Comparison of ENCODE assay signal across 26 cellular contexts in genomic region chr14:20546877-20547276, GRCh38. TPM values are rescaled to one million over a fixed set of nuclear protein-coding genes. Genes with fewer than 3 reads are reported as not detected.
A peak's percentile ranks its signal among the peaks of the same experiment; 100 is the strongest.
DNase-seq lines count a peak whose midpoint lies in the region; ATAC-seq, FAIRE-seq and TF ChIP-seq lines count a peak whose summit lies in the region.
"Had no signal": no experiment of that assay in that cellular context is flagged by ENCODE, and none has a peak within 500 bp of the region (broad histone marks: within the 10 kb centered on the region; RNA-seq: fewer than 3 reads in every experiment).

No MANE protein-coding gene starts in this region.

- H3K4me1 Mint-ChIP-seq in naive thymus-derived CD4-positive, alpha-beta T cell, result peaks cover 0 to 1% (median 0%) of the 10 kb centered on the region in 7 donors

- POLR2A ChIA-PET in HepG2 (lab: Yijun Ruan, JAX), result no interaction called here
- POLR2A ChIA-PET in naive thymus-derived CD4-positive, alpha-beta T cell (lab: Charles Lee), result no interaction called here
- POLR2A ChIA-PET in OCI-LY7 (lab: Charles Lee), result no interaction called here

- no peaks in the 10 kb centered on the region; a peak in 1 of 5 replicates for H3K27me3 ChIP-seq in HepG2 (ENCODE audit: control insufficient read depth in 1 of 2, insufficient read depth in 2 of 2, low read length in 2 of 2)
- H3K27me3 ChIP-seq in right lobe of liver, result no peaks in the 10 kb centered on the region
- no peaks in the 10 kb centered on the region for H3K27me3 ChIP-seq in naive thymus-derived CD4-positive, alpha-beta T cell (ENCODE audit: control insufficient read depth in 2 of 2, insufficient read depth in 2 of 2, low read length in 2 of 2)
- H3K27me3 ChIP-seq in MM.1S (replicated peaks; ENCODE audit: insufficient read depth, low read length), result no peaks in the 10 kb centered on the region
- H3K27me3 ChIP-seq: BLaER1 treated with 17β-estradiol and CSF1 and Interleukin-3, amounts not matched to agents 10 nM and 100 nM; SJSA1 had no signal

- H3K9me2 ChIP-seq in MM.1S (replicated peaks; ENCODE audit: insufficient read depth, low read length) (no peaks in the 10 kb centered on the region), OCI-LY7 (ENCODE audit: insufficient read depth, low read length) (no peaks in the 10 kb centered on the region)

- no peak overlapping the region for H3K4me3 Mint-ChIP-seq in naive thymus-derived CD4-positive, alpha-beta T cell
- H3K4me3 Mint-ChIP-seq: CD8-positive, alpha-beta T cell had no signal

- H3K27ac Mint-ChIP-seq in naive thymus-derived CD4-positive, alpha-beta T cell, result no peak overlapping the region
- H3K27ac Mint-ChIP-seq: CD8-positive, alpha-beta T cell had no signal

- H3K36me3 ChIP-seq in HepG2 (replicated peaks in 1 of 2; ENCODE audit: control insufficient read depth in 1 of 2, insufficient read depth in 2 of 2, low read length in 2 of 2) (no peaks in the 10 kb centered on the region), right lobe of liver (no peaks in the 10 kb centered on the region), MM.1S (replicated peaks; ENCODE audit: insufficient read depth, low read length) (no peaks in the 10 kb centered on the region), OCI-LY7 (ENCODE audit: insufficient read depth, low read length) (no peaks in the 10 kb centered on the region)
- H3K36me3 ChIP-seq in naive thymus-derived CD4-positive, alpha-beta T cell (ENCODE audit: control insufficient read depth in 2 of 3, insufficient read depth in 3 of 3, low read length in 3 of 3), result no peaks in the 10 kb centered on the region
- H3K36me3 ChIP-seq: BLaER1 treated with 17β-estradiol and CSF1 and Interleukin-3, amounts not matched to agents 10 nM and 100 nM; SJSA1 had no signal

- intact Hi-C loops in HepG2 (cut with micrococcal nuclease; ENCODE audit: unreplicated experiment), result no loop called here
- intact Hi-C loops in right lobe of liver (cut with DNase I), result no loop called here
- intact Hi-C loops in naive thymus-derived CD4-positive, alpha-beta T cell (cut with micrococcal nuclease), result no loop called here
- intact Hi-C loops in OCI-LY7 (cut with micrococcal nuclease; ENCODE audit: unreplicated experiment), result no loop called here

- CTCF ChIA-PET in HepG2 (lab: Yijun Ruan, JAX; ENCODE audit: low intra/inter-chr PET ratio, low total read pairs), result no interaction called here
- CTCF ChIA-PET in naive thymus-derived CD4-positive, alpha-beta T cell (lab: Charles Lee), result no interaction called here
- CTCF ChIA-PET in OCI-LY7 (lab: Charles Lee; ENCODE audit: unreplicated experiment), result no interaction called here

- no peaks in the 10 kb centered on the region for H4K20me1 ChIP-seq in HepG2 (ENCODE audit: insufficient read depth, low read length)
- no peaks in the 10 kb centered on the region for H4K20me1 ChIP-seq in MM.1S (ENCODE audit: insufficient read depth, low read length)
- H4K20me1 ChIP-seq in OCI-LY7 (ENCODE audit: insufficient read depth, low read length), result no peaks in the 10 kb centered on the region
- H4K20me1 ChIP-seq: BLaER1 treated with 17β-estradiol and CSF1 and Interleukin-3, amounts not matched to agents 10 nM and 100 nM had no signal

- no peak overlapping the region for H3K4me3 ChIP-seq in HepG2 (replicated peaks in 1 of 3; ENCODE audit: insufficient read depth in 1 of 3, low read depth in 2 of 3, low read length in 3 of 3)
- no peak overlapping the region for H3K4me3 ChIP-seq in right lobe of liver
- no peak overlapping the region for H3K4me3 ChIP-seq in naive thymus-derived CD4-positive, alpha-beta T cell (ENCODE audit: low read length)
- no peak overlapping the region for H3K4me3 ChIP-seq in MM.1S (ENCODE audit: low read length)
- H3K4me3 ChIP-seq in OCI-LY7 (ENCODE audit: low read depth, low read length, poor library complexity, severe bottlenecking), result no peak overlapping the region
- H3K4me3 ChIP-seq: BLaER1 treated with 17β-estradiol and CSF1 and Interleukin-3, amounts not matched to agents 10 nM and 100 nM; GM23248; SJSA1 had no signal

- WGBS in HepG2 (ENCODE audit: low lambda C conversion rate), result 5% methylated on average over 3 of the region's 3 CpGs
- 34% methylated on average over 2 of the region's 3 CpGs for WGBS in right lobe of liver (ENCODE audit: insufficient coverage, low coverage, low lambda C conversion rate, missing lambda C conversion rate)

- H3K4me1 ChIP-seq in HepG2 (ENCODE audit: insufficient read depth, low read length) (no peaks in the 10 kb centered on the region), right lobe of liver (no peaks in the 10 kb centered on the region), MM.1S (ENCODE audit: low read length) (no peaks in the 10 kb centered on the region), OCI-LY7 (ENCODE audit: insufficient read depth, low read length, poor library complexity, severe bottlenecking) (no peaks in the 10 kb centered on the region)
- no peaks in the 10 kb centered on the region for H3K4me1 ChIP-seq in naive thymus-derived CD4-positive, alpha-beta T cell (ENCODE audit: control insufficient read depth in 2 of 2, insufficient read depth in 2 of 2, low read length in 2 of 2)
- H3K4me1 ChIP-seq: BLaER1 treated with 17β-estradiol and CSF1 and Interleukin-3, amounts not matched to agents 10 nM and 100 nM; SJSA1 had no signal

- no peak for TF ChIP-seq POLR2A in HepG2 (IDR thresholded peaks at IDR 0.05; ENCODE audit: insufficient read depth in 1 of 2, low read depth in 2 of 2, low read length in 2 of 2)
- TF ChIP-seq POLR2A in right lobe of liver (IDR thresholded peaks at IDR 0.05), result no peak

- H2AFZ ChIP-seq in HepG2 (ENCODE audit: low read length), result no peak overlapping the region
- no peak overlapping the region for H2AFZ ChIP-seq in MM.1S (ENCODE audit: low read length)
- no peak overlapping the region for H2AFZ ChIP-seq in OCI-LY7 (ENCODE audit: low read length)
- H2AFZ ChIP-seq: GM23248 had no signal

- H3K27me3 Mint-ChIP-seq in naive thymus-derived CD4-positive, alpha-beta T cell, result peaks cover 0 to 35% (median 12%) of the 10 kb centered on the region in 5 donors

- no peak overlapping the region for H3K27ac ChIP-seq in HepG2 (ENCODE audit: extremely low read length, insufficient read depth, low read length)
- H3K27ac ChIP-seq in right lobe of liver, result no peak overlapping the region
- H3K27ac ChIP-seq in naive thymus-derived CD4-positive, alpha-beta T cell (ENCODE audit: low read depth, low read length), result no peak overlapping the region
- no peak overlapping the region for H3K27ac ChIP-seq in MM.1S (ENCODE audit: low read length)
- H3K27ac ChIP-seq in OCI-LY7 (ENCODE audit: low read depth, low read length, poor library complexity, severe bottlenecking), result no peak overlapping the region
- H3K27ac ChIP-seq: BLaER1 treated with 17β-estradiol and CSF1 and Interleukin-3, amounts not matched to agents 10 nM and 100 nM; GM23248; HL-60; SJSA1 had no signal

- DNase-seq in HepG2 (ENCODE audit: low spot score) (peak; percentile 3), right lobe of liver (no peak), islet precursor cell (peak; percentile 55), MM.1S (no peak), OCI-LY7 (ENCODE audit: low spot score) (no peak)
- DNase-seq in naive thymus-derived CD4-positive, alpha-beta T cell, result no peak
- DNase-seq: 8988T; Calu3; CD8-positive, alpha-beta T cell; DMS153; GM23248; HCEC 1CT; KG1; MV-4-11; NCI-H1105 treated with DMSO at 0.1 percent for 48 hours; NCI-H2081; NCI-H2171; NCI-H345; NCI-H524 treated with DMSO at 0.1 percent for 48 hours had no signal

- H3F3A ChIP-seq in MM.1S (ENCODE audit: insufficient read depth, low read length), result no peaks in the 10 kb centered on the region

- H3K79me2 ChIP-seq in HepG2 (ENCODE audit: insufficient read depth, low read length), result no peaks in the 10 kb centered on the region
- no peaks in the 10 kb centered on the region for H3K79me2 ChIP-seq in MM.1S (ENCODE audit: low read length)
- no peaks in the 10 kb centered on the region for H3K79me2 ChIP-seq in OCI-LY7 (ENCODE audit: insufficient read depth, low read depth, low read length)

- TF ChIP-seq EP300 in HepG2 (IDR thresholded peaks at IDR 0.05; ENCODE audit: low read depth in 2 of 2, low read length in 2 of 2) (no peak), HepG2 (CRISPR knock-in tag; IDR thresholded peaks at IDR 0.05; ENCODE audit: borderline replicate concordance) (no peak)

- in situ Hi-C loops in HepG2 (cut with HindIII; ENCODE audit: extremely low pct_ligation_motif_present, low pct_unique_long_range_greater_than_20kb), result no loop called here

- TF ChIP-seq RAD21 in HepG2 (CRISPR knock-in tag; IDR thresholded peaks at IDR 0.05), result no peak

- TF ChIP-seq CTCF in HepG2 (CRISPR knock-in tag; IDR thresholded peaks at IDR 0.05) (no peak), right lobe of liver (IDR thresholded peaks at IDR 0.05) (no peak), MM.1S (IDR thresholded peaks at IDR 0.05; ENCODE audit: low read length) (no peak), OCI-LY7 (conservative IDR thresholded peaks at IDR 0.05; ENCODE audit: low read length) (no peak)

- no peaks in the 10 kb centered on the region for H3K9me3 ChIP-seq in HepG2 (ENCODE audit: low read length)
- H3K9me3 ChIP-seq in right lobe of liver, result no peaks in the 10 kb centered on the region
- no peaks in the 10 kb centered on the region for H3K9me3 ChIP-seq in naive thymus-derived CD4-positive, alpha-beta T cell (ENCODE audit: control insufficient read depth in 2 of 3, low read length in 3 of 3)
- no peaks in the 10 kb centered on the region for H3K9me3 ChIP-seq in MM.1S (replicated peaks; ENCODE audit: insufficient read depth, low read length)
- H3K9me3 ChIP-seq in OCI-LY7 (ENCODE audit: low read length), result no peaks in the 10 kb centered on the region
- H3K9me3 ChIP-seq: BLaER1 treated with 17β-estradiol and CSF1 and Interleukin-3, amounts not matched to agents 10 nM and 100 nM; SJSA1 had no signal

- H3K9ac ChIP-seq in HepG2 (ENCODE audit: insufficient read depth, low read depth, low read length) (no peak overlapping the region), MM.1S (ENCODE audit: low read length) (no peak overlapping the region)
- H3K9ac ChIP-seq: BLaER1 treated with 17β-estradiol and CSF1 and Interleukin-3, amounts not matched to agents 10 nM and 100 nM; GM23248 had no signal

- H3K4me2 ChIP-seq in HepG2 (ENCODE audit: low read depth, low read length), result no peak overlapping the region
- H3K4me2 ChIP-seq in MM.1S (ENCODE audit: low read depth, low read length), result no peak overlapping the region
- H3K4me2 ChIP-seq in OCI-LY7 (ENCODE audit: low read length), result no peak overlapping the region
- H3K4me2 ChIP-seq: BLaER1 treated with 17β-estradiol and CSF1 and Interleukin-3, amounts not matched to agents 10 nM and 100 nM had no signal

- H3K36me3 Mint-ChIP-seq in naive thymus-derived CD4-positive, alpha-beta T cell, result peaks cover 0 to 3% (median 0%) of the 10 kb centered on the region in 5 donors
- H3K36me3 Mint-ChIP-seq: CD8-positive, alpha-beta T cell had no signal

- BruUV-seq in HepG2 (replicated peaks; lab: Mats Ljungman, UMichigan) (no TSS peak), OCI-LY7 (replicated peaks; lab: Mats Ljungman, UMichigan) (no TSS peak)

- no peak for FAIRE-seq in HepG2 (lab: Jason Lieb, UNC)
- FAIRE-seq: GM12891 had no signal

- peak; percentile 31; the same call in 2 of the 3 replicates for ATAC-seq in HepG2
- ATAC-seq in right lobe of liver, result no peak
- ATAC-seq in naive thymus-derived CD4-positive, alpha-beta T cell, result no peak
- ATAC-seq: CD8-positive, alpha-beta T cell; Right ventricle myocardium inferior had no signal

- peaks cover 0 to 2% (median 0%) of the 10 kb centered on the region in 11 donors for H3K9me3 Mint-ChIP-seq in naive thymus-derived CD4-positive, alpha-beta T cell
- H3K9me3 Mint-ChIP-seq: CD8-positive, alpha-beta T cell had no signal

RNA-seq across cellular contexts. Expression of gene RNASE9, which starts 14.0 kb away (rescaled TPM):
- total RNA-seq in HepG2 (2016; rRNA removed; fragmentation: Illumina TruSeq; extraction: Trizol) (not detected in 2 replicates), right lobe of liver (not detected), OCI-LY7 (2022) (not detected in 2 replicates)
- not detected in 2 replicates for total RNA-seq in HepG2 (2016; cell fraction: cytosol; rRNA removed; fragmentation: Illumina TruSeq; extraction: Trizol; ENCODE audit: low read depth)
- not detected in 2 replicates for total RNA-seq in HepG2 (2016; cell fraction: insoluble cytoplasmic fraction; rRNA removed; fragmentation: Illumina TruSeq; extraction: Trizol)
- not detected in 2 replicates for total RNA-seq in HepG2 (2016; cell fraction: membrane; rRNA removed; fragmentation: Illumina TruSeq; extraction: Trizol)
- total RNA-seq in HepG2 (2016; cell fraction: nucleus; rRNA removed; fragmentation: Illumina TruSeq; extraction: Trizol), result not detected in 2 replicates
- polyA plus RNA-seq in HepG2 (2011; rRNA removed), result not detected in 2 replicates
- polyA plus RNA-seq in HepG2 (2011; cell fraction: cytosol; rRNA removed), result not detected in 2 replicates
- not detected in 2 replicates for polyA plus RNA-seq in HepG2 (2011; cell fraction: nucleus; rRNA removed)
- polyA plus RNA-seq in HepG2 (2012), result not detected in 2 replicates
- polyA plus RNA-seq in HepG2 (2016; cell fraction: cytosol; fragmentation: Illumina TruSeq; extraction: Trizol; ENCODE audit: low read depth), result not detected in 2 replicates
- not detected in 2 replicates for polyA plus RNA-seq in HepG2 (2016; cell fraction: insoluble cytoplasmic fraction; fragmentation: Illumina TruSeq; extraction: Trizol; ENCODE audit: low read depth)
- polyA plus RNA-seq in HepG2 (2016; cell fraction: membrane; fragmentation: Illumina TruSeq; extraction: Trizol; ENCODE audit: low read depth), result not detected in 2 replicates
- not detected in 2 replicates for polyA plus RNA-seq in HepG2 (2016; cell fraction: nucleus; fragmentation: Illumina TruSeq; extraction: Trizol; ENCODE audit: insufficient read depth, low read depth)
- not detected in 2 replicates for polyA minus RNA-seq in HepG2 (2011; rRNA and poly(A)+ RNA removed; ENCODE audit: low replicate concordance)
- not detected in 2 replicates for polyA minus RNA-seq in HepG2 (2011; cell fraction: cytosol; rRNA and poly(A)+ RNA removed)
- not detected in 2 replicates for polyA minus RNA-seq in HepG2 (2011; cell fraction: nucleus; rRNA and poly(A)+ RNA removed)
- total RNA-seq in naive thymus-derived CD4-positive, alpha-beta T cell, result not detected
- polyA plus RNA-seq in naive thymus-derived CD4-positive, alpha-beta T cell, result not detected
- not detected in 2 replicates for total RNA-seq in OCI-LY7 (2014; rRNA removed; shearing (Covaris generic))
- total RNA-seq: Calu3; CD8-positive, alpha-beta T cell; G401; GM23248; HT-29; Right ventricle myocardium inferior; SJSA1 had no signal
- polyA plus RNA-seq: GM23248 had no signal

RNA-seq across cellular contexts. Expression of gene RNASE11, which starts 40.9 kb away (rescaled TPM):
- total RNA-seq in HepG2 (2016; rRNA removed; fragmentation: Illumina TruSeq; extraction: Trizol) (not detected in 2 replicates), right lobe of liver (not detected), OCI-LY7 (2022) (not detected in 2 replicates)
- not detected in 2 replicates for total RNA-seq in HepG2 (2016; cell fraction: cytosol; rRNA removed; fragmentation: Illumina TruSeq; extraction: Trizol; ENCODE audit: low read depth)
- not detected in 2 replicates for total RNA-seq in HepG2 (2016; cell fraction: insoluble cytoplasmic fraction; rRNA removed; fragmentation: Illumina TruSeq; extraction: Trizol)
- total RNA-seq in HepG2 (2016; cell fraction: membrane; rRNA removed; fragmentation: Illumina TruSeq; extraction: Trizol), result not detected in 2 replicates
- total RNA-seq in HepG2 (2016; cell fraction: nucleus; rRNA removed; fragmentation: Illumina TruSeq; extraction: Trizol), result not detected in 2 replicates
- polyA plus RNA-seq in HepG2 (2011; rRNA removed), result not detected in 2 replicates
- not detected in 2 replicates for polyA plus RNA-seq in HepG2 (2011; cell fraction: cytosol; rRNA removed)
- polyA plus RNA-seq in HepG2 (2011; cell fraction: nucleus; rRNA removed), result not detected in 2 replicates
- not detected in 2 replicates for polyA plus RNA-seq in HepG2 (2012)
- polyA plus RNA-seq in HepG2 (2016; cell fraction: cytosol; fragmentation: Illumina TruSeq; extraction: Trizol; ENCODE audit: low read depth), result not detected in 2 replicates
- not detected in 2 replicates for polyA plus RNA-seq in HepG2 (2016; cell fraction: insoluble cytoplasmic fraction; fragmentation: Illumina TruSeq; extraction: Trizol; ENCODE audit: low read depth)
- not detected in 2 replicates for polyA plus RNA-seq in HepG2 (2016; cell fraction: membrane; fragmentation: Illumina TruSeq; extraction: Trizol; ENCODE audit: low read depth)
- polyA plus RNA-seq in HepG2 (2016; cell fraction: nucleus; fragmentation: Illumina TruSeq; extraction: Trizol; ENCODE audit: insufficient read depth, low read depth), result not detected in 2 replicates
- not detected in 2 replicates for polyA minus RNA-seq in HepG2 (2011; rRNA and poly(A)+ RNA removed; ENCODE audit: low replicate concordance)
- not detected in 2 replicates for polyA minus RNA-seq in HepG2 (2011; cell fraction: cytosol; rRNA and poly(A)+ RNA removed)
- polyA minus RNA-seq in HepG2 (2011; cell fraction: nucleus; rRNA and poly(A)+ RNA removed), result not detected in 2 replicates
- total RNA-seq in naive thymus-derived CD4-positive, alpha-beta T cell, result not detected
- not detected for polyA plus RNA-seq in naive thymus-derived CD4-positive, alpha-beta T cell
- not detected in 2 replicates for total RNA-seq in OCI-LY7 (2014; rRNA removed; shearing (Covaris generic))
- total RNA-seq: Calu3; CD8-positive, alpha-beta T cell; G401; GM23248; HT-29; Right ventricle myocardium inferior; SJSA1 had no signal
- polyA plus RNA-seq: GM23248 had no signal

RNA-seq across cellular contexts. Expression of gene RNASE10, which starts 41.5 kb away (rescaled TPM):
- total RNA-seq in HepG2 (2016; rRNA removed; fragmentation: Illumina TruSeq; extraction: Trizol) (not detected in 2 replicates), right lobe of liver (under 1 TPM in 2 of 6 experiments, not detected in 4; 0.29 to 0.40 TPM), OCI-LY7 (2022) (1.5 and 1.7 TPM in 2 replicates)
- not detected in 2 replicates for total RNA-seq in HepG2 (2016; cell fraction: cytosol; rRNA removed; fragmentation: Illumina TruSeq; extraction: Trizol; ENCODE audit: low read depth)
- not detected in 2 replicates for total RNA-seq in HepG2 (2016; cell fraction: insoluble cytoplasmic fraction; rRNA removed; fragmentation: Illumina TruSeq; extraction: Trizol)
- total RNA-seq in HepG2 (2016; cell fraction: membrane; rRNA removed; fragmentation: Illumina TruSeq; extraction: Trizol), result not detected in 2 replicates
- total RNA-seq in HepG2 (2016; cell fraction: nucleus; rRNA removed; fragmentation: Illumina TruSeq; extraction: Trizol), result not detected in 2 replicates
- not detected in 2 replicates for polyA plus RNA-seq in HepG2 (2011; rRNA removed)
- polyA plus RNA-seq in HepG2 (2011; cell fraction: cytosol; rRNA removed), result not detected in 2 replicates
- not detected in 2 replicates for polyA plus RNA-seq in HepG2 (2011; cell fraction: nucleus; rRNA removed)
- not detected in 2 replicates for polyA plus RNA-seq in HepG2 (2012)
- polyA plus RNA-seq in HepG2 (2016; cell fraction: cytosol; fragmentation: Illumina TruSeq; extraction: Trizol; ENCODE audit: low read depth), result not detected in 2 replicates
- polyA plus RNA-seq in HepG2 (2016; cell fraction: insoluble cytoplasmic fraction; fragmentation: Illumina TruSeq; extraction: Trizol; ENCODE audit: low read depth), result not detected in 2 replicates
- polyA plus RNA-seq in HepG2 (2016; cell fraction: membrane; fragmentation: Illumina TruSeq; extraction: Trizol; ENCODE audit: low read depth), result not detected in 2 replicates
- not detected in 2 replicates for polyA plus RNA-seq in HepG2 (2016; cell fraction: nucleus; fragmentation: Illumina TruSeq; extraction: Trizol; ENCODE audit: insufficient read depth, low read depth)
- polyA minus RNA-seq in HepG2 (2011; rRNA and poly(A)+ RNA removed; ENCODE audit: low replicate concordance), result not detected in 2 replicates
- polyA minus RNA-seq in HepG2 (2011; cell fraction: cytosol; rRNA and poly(A)+ RNA removed), result not detected in 2 replicates
- not detected in 2 replicates for polyA minus RNA-seq in HepG2 (2011; cell fraction: nucleus; rRNA and poly(A)+ RNA removed)
- 1 to 10 TPM in 1 of 5 experiments, under 1 TPM in 4; 0.63 to 1.1 (median 0.70) TPM for total RNA-seq in naive thymus-derived CD4-positive, alpha-beta T cell
- polyA plus RNA-seq in naive thymus-derived CD4-positive, alpha-beta T cell, result not detected
- not detected in 2 replicates for total RNA-seq in OCI-LY7 (2014; rRNA removed; shearing (Covaris generic))
- total RNA-seq: G401, GM23248, HT-29, SJSA1 had no signal
- polyA plus RNA-seq: GM23248 had no signal

RNA-seq across cellular contexts. Expression of gene RNASE12, which starts 44.3 kb away (rescaled TPM):
- not detected in 2 replicates for total RNA-seq in HepG2 (2016; rRNA removed; fragmentation: Illumina TruSeq; extraction: Trizol)
- total RNA-seq in HepG2 (2016; cell fraction: cytosol; rRNA removed; fragmentation: Illumina TruSeq; extraction: Trizol; ENCODE audit: low read depth), result not detected in 2 replicates
- not detected in 2 replicates for total RNA-seq in HepG2 (2016; cell fraction: insoluble cytoplasmic fraction; rRNA removed; fragmentation: Illumina TruSeq; extraction: Trizol)
- not detected in 2 replicates for total RNA-seq in HepG2 (2016; cell fraction: membrane; rRNA removed; fragmentation: Illumina TruSeq; extraction: Trizol)
- total RNA-seq in HepG2 (2016; cell fraction: nucleus; rRNA removed; fragmentation: Illumina TruSeq; extraction: Trizol), result not detected in 2 replicates
- polyA plus RNA-seq in HepG2 (2011; rRNA removed), result not detected in 2 replicates
- not detected in 2 replicates for polyA plus RNA-seq in HepG2 (2011; cell fraction: cytosol; rRNA removed)
- not detected in 2 replicates for polyA plus RNA-seq in HepG2 (2011; cell fraction: nucleus; rRNA removed)
- not detected in 2 replicates for polyA plus RNA-seq in HepG2 (2012)
- polyA plus RNA-seq in HepG2 (2016; cell fraction: cytosol; fragmentation: Illumina TruSeq; extraction: Trizol; ENCODE audit: low read depth), result not detected in 2 replicates
- polyA plus RNA-seq in HepG2 (2016; cell fraction: insoluble cytoplasmic fraction; fragmentation: Illumina TruSeq; extraction: Trizol; ENCODE audit: low read depth), result not detected in 2 replicates
- not detected in 2 replicates for polyA plus RNA-seq in HepG2 (2016; cell fraction: membrane; fragmentation: Illumina TruSeq; extraction: Trizol; ENCODE audit: low read depth)
- polyA plus RNA-seq in HepG2 (2016; cell fraction: nucleus; fragmentation: Illumina TruSeq; extraction: Trizol; ENCODE audit: insufficient read depth, low read depth), result not detected in 2 replicates
- not detected in 2 replicates for polyA minus RNA-seq in HepG2 (2011; rRNA and poly(A)+ RNA removed; ENCODE audit: low replicate concordance)
- not detected in 2 replicates for polyA minus RNA-seq in HepG2 (2011; cell fraction: cytosol; rRNA and poly(A)+ RNA removed)
- polyA minus RNA-seq in HepG2 (2011; cell fraction: nucleus; rRNA and poly(A)+ RNA removed), result not detected in 2 replicates
- total RNA-seq in right lobe of liver, result not detected
- total RNA-seq in naive thymus-derived CD4-positive, alpha-beta T cell, result not detected
- polyA plus RNA-seq in naive thymus-derived CD4-positive, alpha-beta T cell, result not detected
- total RNA-seq in OCI-LY7 (2014; rRNA removed; shearing (Covaris generic)), result not detected in 2 replicates
- total RNA-seq in OCI-LY7 (2022), result not detected in 2 replicates
- total RNA-seq: Calu3; CD8-positive, alpha-beta T cell; G401; GM23248; HT-29; Right ventricle myocardium inferior; SJSA1 had no signal
- polyA plus RNA-seq: GM23248 had no signal

Comparison
In these comparisons a context has a peak if more than half of its experiments do, and no peak if none do; other contexts are left out.
1. DNase-seq: peak in HepG2 (single experiment) and islet precursor cell (single experiment); none in right lobe of liver (0 of 3), naive thymus-derived CD4-positive, alpha-beta T cell (0 of 9), MM.1S (single experiment) and OCI-LY7 (single experiment).